Comparison of ENCODE assay signal across 11 cellular contexts in genomic region chr2:30410217-30410616, GRCh38. TPM values are rescaled to one million over a fixed set of nuclear protein-coding genes. Genes with fewer than 3 reads are reported as not detected.
A peak's percentile ranks its signal among the peaks of the same experiment; 100 is the strongest.
DNase-seq lines count a peak whose midpoint lies in the region; ATAC-seq and TF ChIP-seq lines count a peak whose summit lies in the region.
"Had no signal": no experiment of that assay in that cellular context is flagged by ENCODE, and none has a peak within 500 bp of the region (broad histone marks: within the 10 kb centered on the region; RNA-seq: fewer than 3 reads in every experiment).

No MANE protein-coding gene starts in this region.

- H3K9me3 Mint-ChIP-seq in activated T-cell treated with anti-CD3 and anti-CD28 coated beads, Interleukin-2, amount 50 U/mL, for 24 hours: no peaks in the 10 kb centered on the region
- H3K9me3 Mint-ChIP-seq in stimulated activated naive B cell treated with anti-CD40 and anti-IgM and Interleukin-4, amounts not matched to agents 10 μg/mL and 1 μg/mL and 100 μg/mL, for 72 hours: no peaks in the 10 kb centered on the region
- no peaks in the 10 kb centered on the region for H3K9me3 Mint-ChIP-seq in endothelial cell (ENCODE audit: unreplicated experiment)

- H3K9me2 ChIP-seq in PC-9 (ENCODE audit: insufficient read depth): no peaks in the 10 kb centered on the region

- POLR2A ChIA-PET in PC-9 (lab: Charles Lee; ENCODE audit: unreplicated experiment): no interaction called here

- CTCF ChIA-PET in PC-9 (lab: Charles Lee): no interaction called here

- no peaks in the 10 kb centered on the region for H3K27me3 Mint-ChIP-seq in activated T-cell treated with anti-CD3 and anti-CD28 coated beads, Interleukin-2, amount 50 U/mL, for 24 hours
- peaks cover 0 to 3% of the 10 kb centered on the region in 2 donors for H3K27me3 Mint-ChIP-seq in stimulated activated naive B cell treated with anti-CD40 and anti-IgM and Interleukin-4, amounts not matched to agents 10 μg/mL and 1 μg/mL and 100 μg/mL, for 72 hours
- H3K27me3 Mint-ChIP-seq in endothelial cell (ENCODE audit: unreplicated experiment): no peaks in the 10 kb centered on the region

- peak overlapping the region; percentile 0 for H3K4me3 Mint-ChIP-seq in activated T-cell treated with anti-CD3 and anti-CD28 coated beads, Interleukin-2, amount 50 U/mL, for 24 hours
- H3K4me3 Mint-ChIP-seq in stimulated activated naive B cell treated with anti-CD40 and anti-IgM and Interleukin-4, amounts not matched to agents 10 μg/mL and 1 μg/mL and 100 μg/mL, for 72 hours: no peak overlapping the region
- no peak overlapping the region for H3K4me3 Mint-ChIP-seq in endothelial cell (ENCODE audit: unreplicated experiment)

- H3K4me3 ChIP-seq in PC-9: no peak overlapping the region
- H3K4me3 ChIP-seq: left lung had no signal

- BruUV-seq in PC-9 (replicated peaks; lab: Mats Ljungman, UMichigan): no TSS peak

- TF ChIP-seq CTCF in PC-9 (conservative IDR thresholded peaks at IDR 0.05): no peak
- no peak for TF ChIP-seq CTCF in endothelial cell (IDR thresholded peaks at IDR 0.05; ENCODE audit: unreplicated experiment)

- H3K27ac Mint-ChIP-seq in activated T-cell treated with anti-CD3 and anti-CD28 coated beads, Interleukin-2, amount 50 U/mL, for 24 hours: peak overlapping the region; percentile 87
- H3K27ac Mint-ChIP-seq in stimulated activated naive B cell treated with anti-CD40 and anti-IgM and Interleukin-4, amounts not matched to agents 10 μg/mL and 1 μg/mL and 100 μg/mL, for 72 hours: no peak overlapping the region
- no peak overlapping the region for H3K27ac Mint-ChIP-seq in endothelial cell (ENCODE audit: unreplicated experiment)

- peak overlapping the region; percentile 66 for H3K27ac ChIP-seq in PC-9
- H3K27ac ChIP-seq: C4-2B had no signal

- H3K4me2 ChIP-seq in PC-9: peak overlapping the region; percentile 12

- no peaks in the 10 kb centered on the region for H3K79me2 ChIP-seq in PC-9 (ENCODE audit: low read depth)

- no peaks in the 10 kb centered on the region for H3K36me3 ChIP-seq in PC-9 (ENCODE audit: low read depth)
- H3K36me3 ChIP-seq: left lung had no signal

- intact Hi-C loops in PC-9 (cut with micrococcal nuclease; ENCODE audit: unreplicated experiment): loop anchor here (5.0 kb wide), 1 partner anchor 178 kb away; the partner anchor contains the start of gene LBH

- no peak overlapping the region for H2AFZ ChIP-seq in PC-9

- no peak for TF ChIP-seq POLR2A in erythroblast (IDR thresholded peaks at IDR 0.05; ENCODE audit: low read length)

- H3K27me3 ChIP-seq in PC-9 (ENCODE audit: insufficient read depth, low read depth): no peaks in the 10 kb centered on the region
- H3K27me3 ChIP-seq: left lung had no signal

- peak; percentile 57 for DNase-seq in activated T-cell treated with anti-CD3 and anti-CD28 coated beads, Interleukin-2, amount 50 U/mL, for 24 hours
- DNase-seq in activated T-cell treated with anti-CD3 and anti-CD28 coated beads for 4 hours (no peak), PC-9 (peak; percentile 18 to 84), erythroblast (lab: John Stamatoyannopoulos, UW) (peak; percentile 36 to 76), occipital lobe (lab: John Stamatoyannopoulos, UW) (no peak), endothelial cell (ENCODE audit: low spot score) (no peak)
- no peak for DNase-seq in stimulated activated naive B cell treated with anti-CD40 and anti-IgM and Interleukin-4, amounts not matched to agents 10 μg/mL and 1 μg/mL and 100 μg/mL, for 72 hours
- no peak for DNase-seq in activated effector memory CD4-positive, alpha-beta T cell treated with Interleukin-2 at 50 U/mL for 16 hours
- DNase-seq: left lung, SHP77 had no signal

- H3K4me1 Mint-ChIP-seq in activated T-cell treated with anti-CD3 and anti-CD28 coated beads, Interleukin-2, amount 50 U/mL, for 24 hours (ENCODE audit: low read depth): peaks cover 39% of the 10 kb centered on the region
- peaks cover 20 to 50% of the 10 kb centered on the region in 2 donors for H3K4me1 Mint-ChIP-seq in stimulated activated naive B cell treated with anti-CD40 and anti-IgM and Interleukin-4, amounts not matched to agents 10 μg/mL and 1 μg/mL and 100 μg/mL, for 72 hours
- peaks cover 27% of the 10 kb centered on the region for H3K4me1 Mint-ChIP-seq in endothelial cell (ENCODE audit: unreplicated experiment)

- no peaks in the 10 kb centered on the region; the same call in 1 of the 2 replicates for H3F3A ChIP-seq in PC-9 (ENCODE audit: insufficient read depth, low read depth)

- H3K4me1 ChIP-seq in PC-9 (replicated peaks; ENCODE audit: insufficient read depth): peaks cover 17% of the 10 kb centered on the region

- H3K9me3 ChIP-seq in PC-9 (ENCODE audit: insufficient read depth, low read depth): no peaks in the 10 kb centered on the region
- H3K9me3 ChIP-seq: left lung had no signal

- ATAC-seq in stimulated activated naive B cell treated with anti-CD40 and anti-IgM and Interleukin-4, amounts not matched to agents 10 μg/mL and 1 μg/mL and 100 μg/mL, for 72 hours (replicated peaks): peak; percentile 28 to 45
- ATAC-seq: left lung had no signal

- no peaks in the 10 kb centered on the region for H3K36me3 Mint-ChIP-seq in activated T-cell treated with anti-CD3 and anti-CD28 coated beads, Interleukin-2, amount 50 U/mL, for 24 hours (ENCODE audit: low read depth)
- peaks cover 0 to 3% of the 10 kb centered on the region in 2 donors for H3K36me3 Mint-ChIP-seq in stimulated activated naive B cell treated with anti-CD40 and anti-IgM and Interleukin-4, amounts not matched to agents 10 μg/mL and 1 μg/mL and 100 μg/mL, for 72 hours
- no peaks in the 10 kb centered on the region for H3K36me3 Mint-ChIP-seq in endothelial cell (ENCODE audit: low read depth, unreplicated experiment)

- no peaks in the 10 kb centered on the region for H4K20me1 ChIP-seq in PC-9 (ENCODE audit: insufficient read depth)

RNA-seq across cellular contexts. Expression of gene LCLAT1, which starts 36.8 kb away (rescaled TPM):
- total RNA-seq in PC-9 (2021) (21.9 and 35.7 TPM in 2 replicates), occipital lobe (34.8 TPM), endothelial cell (ENCODE audit: unreplicated experiment) (20.9 TPM)

Comparison
In these comparisons a context has a peak if more than half of its experiments do, and no peak if none do; other contexts are left out.
1. DNase-seq: peak in activated T-cell treated with anti-CD3 and anti-CD28 coated beads, Interleukin-2, amount 50 U/mL, for 24 hours (single experiment), PC-9 (2 of 2) and erythroblast (2 of 2); none in activated T-cell treated with anti-CD3 and anti-CD28 coated beads for 4 hours (single experiment), stimulated activated naive B cell treated with anti-CD40 and anti-IgM and Interleukin-4, amounts not matched to agents 10 μg/mL and 1 μg/mL and 100 μg/mL, for 72 hours (single experiment), activated effector memory CD4-positive, alpha-beta T cell treated with Interleukin-2 at 50 U/mL for 16 hours (single experiment), occipital lobe (single experiment) and endothelial cell (single experiment).